8 cellular contexts compared by ENCODE assay signal in genomic region chr14:100374270-100374669, GRCh38. TPM values are rescaled to one million over a fixed set of nuclear protein-coding genes. Genes with fewer than 3 reads are reported as not detected.
DNase-seq lines count a peak whose midpoint lies in the region; ATAC-seq lines count a peak whose summit lies in the region.

No MANE protein-coding gene starts in this region.

- intact Hi-C loops in activated CD4-positive, alpha-beta T cell treated with anti-CD3 and anti-CD28 coated beads for 36 hours (cut with DNase I, micrococcal nuclease), result loop anchor here (1.0 to 10.0 kb wide), 7 partner anchors 37 to 1711 kb away; partner anchors contain the start of genes CCNK (in 2 of the 2), SETD3 (in 2 of the 2), CYP46A1 (in 1 of the 2) and HSP90AA1 (in 1 of the 2)
- intact Hi-C loops in activated CD4-positive, alpha-beta memory T cell treated with anti-CD3 and anti-CD28 coated beads for 36 hours (cut with micrococcal nuclease), result loop anchor here (2.0 to 10.0 kb wide), 6 partner anchors 181 to 1711 kb away; partner anchors contain the start of gene HSP90AA1

- H3K36me3 Mint-ChIP-seq in activated CD4-positive, alpha-beta T cell treated with anti-CD3 and anti-CD28 coated beads for 36 hours (ENCODE audit: low read depth), result peaks cover 62% of the 10 kb centered on the region
- H3K36me3 Mint-ChIP-seq in activated CD4-positive, alpha-beta memory T cell treated with anti-CD3 and anti-CD28 coated beads for 36 hours, result peaks cover 56% of the 10 kb centered on the region
- peaks cover 24 to 45% of the 10 kb centered on the region in 2 donors for H3K36me3 Mint-ChIP-seq in stimulated activated naive B cell treated with anti-CD40 and anti-IgM and Interleukin-4, amounts not matched to agents 10 μg/mL and 1 μg/mL and 100 μg/mL, for 72 hours

- H3K27me3 ChIP-seq in iPS-15b (ENCODE audit: control insufficient read depth, insufficient read depth, low read length), result no peaks in the 10 kb centered on the region

- no peak overlapping the region for H3K9ac ChIP-seq in iPS-15b (ENCODE audit: low read depth, low read length)

- peaks cover 17% of the 10 kb centered on the region for H3K4me1 ChIP-seq in iPS-15b (ENCODE audit: control insufficient read depth, insufficient read depth, low read length)

- no peaks in the 10 kb centered on the region for H3K9me3 ChIP-seq in iPS-15b (ENCODE audit: control insufficient read depth, insufficient read depth, low read length)

- peaks cover 55% of the 10 kb centered on the region for H3K4me1 Mint-ChIP-seq in activated CD4-positive, alpha-beta T cell treated with anti-CD3 and anti-CD28 coated beads for 36 hours
- peaks cover 63% of the 10 kb centered on the region for H3K4me1 Mint-ChIP-seq in activated CD4-positive, alpha-beta memory T cell treated with anti-CD3 and anti-CD28 coated beads for 36 hours (ENCODE audit: low read depth)
- peaks cover 41 to 72% of the 10 kb centered on the region in 2 donors for H3K4me1 Mint-ChIP-seq in stimulated activated naive B cell treated with anti-CD40 and anti-IgM and Interleukin-4, amounts not matched to agents 10 μg/mL and 1 μg/mL and 100 μg/mL, for 72 hours

- POLR2A ChIA-PET in activated CD4-positive, alpha-beta T cell treated with anti-CD3 and anti-CD28 coated beads for 36 hours (lab: Charles Lee), result interaction anchor here (0.9 to 1.6 kb wide), 4 partner anchors 10 to 133 kb away, joined by 3 to 5 read pairs (median 3); no protein-coding TSS in a partner anchor
- POLR2A ChIA-PET in activated CD4-positive, alpha-beta memory T cell treated with anti-CD3 and anti-CD28 coated beads for 36 hours (lab: Charles Lee), result interaction anchor here (0.6 to 1.8 kb wide), 5 partner anchors 9 to 160 kb away, joined by 3 to 13 read pairs (median 6); no protein-coding TSS in a partner anchor

- CTCF ChIA-PET in activated CD4-positive, alpha-beta T cell treated with anti-CD3 and anti-CD28 coated beads for 36 hours (lab: Charles Lee), result no interaction called here
- CTCF ChIA-PET in activated CD4-positive, alpha-beta memory T cell treated with anti-CD3 and anti-CD28 coated beads for 36 hours (lab: Charles Lee), result interaction anchor here (0.9 to 2.2 kb wide), 2 partner anchors 33 to 266 kb away, joined by 3 to 6 read pairs; no protein-coding TSS in a partner anchor

- ATAC-seq in activated CD4-positive, alpha-beta T cell treated with anti-CD3 and anti-CD28 coated beads for 36 hours, result no peak
- no peak for ATAC-seq in stimulated activated naive B cell treated with anti-CD40 and anti-IgM and Interleukin-4, amounts not matched to agents 10 μg/mL and 1 μg/mL and 100 μg/mL, for 72 hours (replicated peaks)
- ATAC-seq in HG02571 (IDR thresholded peaks at IDR 0.05; ENCODE audit: unreplicated experiment), result no peak

- no peaks in the 10 kb centered on the region for H3K36me3 ChIP-seq in iPS-15b (ENCODE audit: control insufficient read depth, insufficient read depth, low read length)

- H3K4me3 ChIP-seq in iPS-15b (ENCODE audit: low read depth, low read length), result peak overlapping the region; percentile 87

- peak overlapping the region; percentile 98 for H3K27ac Mint-ChIP-seq in activated CD4-positive, alpha-beta T cell treated with anti-CD3 and anti-CD28 coated beads for 36 hours
- H3K27ac Mint-ChIP-seq in activated CD4-positive, alpha-beta memory T cell treated with anti-CD3 and anti-CD28 coated beads for 36 hours, result peak overlapping the region; percentile 100
- peak overlapping the region; percentile 100 for H3K27ac Mint-ChIP-seq in stimulated activated naive B cell treated with anti-CD40 and anti-IgM and Interleukin-4, amounts not matched to agents 10 μg/mL and 1 μg/mL and 100 μg/mL, for 72 hours

- peak overlapping the region; percentile 99 for H3K4me3 Mint-ChIP-seq in activated CD4-positive, alpha-beta T cell treated with anti-CD3 and anti-CD28 coated beads for 36 hours
- H3K4me3 Mint-ChIP-seq in activated CD4-positive, alpha-beta memory T cell treated with anti-CD3 and anti-CD28 coated beads for 36 hours, result peak overlapping the region; percentile 98
- H3K4me3 Mint-ChIP-seq in stimulated activated naive B cell treated with anti-CD40 and anti-IgM and Interleukin-4, amounts not matched to agents 10 μg/mL and 1 μg/mL and 100 μg/mL, for 72 hours, result peak overlapping the region; percentile 89 to 94

- no peaks in the 10 kb centered on the region for H3K27me3 Mint-ChIP-seq in activated CD4-positive, alpha-beta T cell treated with anti-CD3 and anti-CD28 coated beads for 36 hours
- peaks cover 1% of the 10 kb centered on the region for H3K27me3 Mint-ChIP-seq in activated CD4-positive, alpha-beta memory T cell treated with anti-CD3 and anti-CD28 coated beads for 36 hours
- H3K27me3 Mint-ChIP-seq in stimulated activated naive B cell treated with anti-CD40 and anti-IgM and Interleukin-4, amounts not matched to agents 10 μg/mL and 1 μg/mL and 100 μg/mL, for 72 hours, result no peaks in the 10 kb centered on the region

- no peak for DNase-seq in activated CD4-positive, alpha-beta T cell treated with anti-CD3 and anti-CD28 coated beads for 36 hours
- no peak for DNase-seq in activated CD4-positive, alpha-beta T cell treated with anti-CD3 and anti-CD28 coated beads for 48 hours
- no peak for DNase-seq in activated CD4-positive, alpha-beta memory T cell treated with anti-CD3 and anti-CD28 coated beads for 36 hours
- DNase-seq in stimulated activated naive B cell treated with anti-CD40 and anti-IgM and Interleukin-4, amounts not matched to agents 10 μg/mL and 1 μg/mL and 100 μg/mL, for 72 hours, result no peak
- DNase-seq in pons (ENCODE audit: low spot score), result no peak
- DNase-seq in NCI-H2081 treated with DMSO at 0.1 percent for 48 hours (lab: John Stamatoyannopoulos, UW), result no peak

- H3K9me3 Mint-ChIP-seq in activated CD4-positive, alpha-beta T cell treated with anti-CD3 and anti-CD28 coated beads for 36 hours (ENCODE audit: low read depth), result no peaks in the 10 kb centered on the region
- H3K9me3 Mint-ChIP-seq in activated CD4-positive, alpha-beta memory T cell treated with anti-CD3 and anti-CD28 coated beads for 36 hours, result no peaks in the 10 kb centered on the region
- H3K9me3 Mint-ChIP-seq in stimulated activated naive B cell treated with anti-CD40 and anti-IgM and Interleukin-4, amounts not matched to agents 10 μg/mL and 1 μg/mL and 100 μg/mL, for 72 hours, result no peaks in the 10 kb centered on the region

RNA-seq across cellular contexts. Expression of gene WDR25, which starts 2.0 kb away (rescaled TPM):
- 10 to 100 TPM in 1 of 2 experiments, 1 to 10 TPM in 1; 7.9 to 11.3 TPM for total RNA-seq in activated CD4-positive, alpha-beta T cell treated with anti-CD3 and anti-CD28 coated beads for 36 hours
- total RNA-seq in activated CD4-positive, alpha-beta memory T cell treated with anti-CD3 and anti-CD28 coated beads for 36 hours, result 1 to 10 TPM; 6.6 to 7.5 TPM

RNA-seq across cellular contexts. Expression of gene SLC25A47, which starts 51.1 kb away (rescaled TPM):
- total RNA-seq in activated CD4-positive, alpha-beta T cell treated with anti-CD3 and anti-CD28 coated beads for 36 hours, result not detected
- not detected for total RNA-seq in activated CD4-positive, alpha-beta memory T cell treated with anti-CD3 and anti-CD28 coated beads for 36 hours
